11 cellular contexts compared by ENCODE assay signal in the genomic region with DNA sequence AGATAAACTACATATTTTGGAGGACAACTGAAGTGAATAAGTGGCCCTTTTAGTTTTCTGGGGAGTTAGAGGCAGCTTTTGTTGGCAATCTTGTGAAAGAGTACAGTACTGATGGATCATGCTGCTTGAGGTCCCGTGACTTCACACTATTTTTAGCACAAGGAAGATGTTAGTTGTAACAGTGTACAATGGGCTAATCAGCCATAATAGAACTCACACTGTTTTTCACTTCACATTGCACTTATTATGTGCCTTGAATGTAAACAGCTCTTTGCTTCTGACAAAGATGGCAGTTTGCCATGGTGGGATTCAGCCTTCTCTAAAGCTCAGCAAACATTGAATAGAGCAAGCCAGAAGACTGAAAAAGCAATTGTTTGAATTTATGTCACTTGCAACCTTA.
DNase-seq lines count a peak whose midpoint lies in the region; ATAC-seq and TF ChIP-seq lines count a peak whose summit lies in the region.
"Had no signal": no experiment of that assay in that cellular context is flagged by ENCODE, and none has a peak within 500 bp of the region (broad histone marks: within the 10 kb centered on the region; RNA-seq: fewer than 3 reads in every experiment).

No MANE protein-coding gene starts in this region.

- no peak for TF ChIP-seq POLR2A in suprapubic skin (IDR thresholded peaks at IDR 0.05)

- H3K27me3 ChIP-seq in WERI-Rb-1 (ENCODE audit: insufficient read depth, low read depth, severe bottlenecking) (no peaks in the 10 kb centered on the region), left lung (no peaks in the 10 kb centered on the region), suprapubic skin (no peaks in the 10 kb centered on the region), MG63 (no peaks in the 10 kb centered on the region)
- H3K27me3 ChIP-seq: tibial nerve had no signal

- no peak for TF ChIP-seq EP300 in suprapubic skin (IDR thresholded peaks at IDR 0.05)

- H3K9me3 ChIP-seq in WERI-Rb-1 (ENCODE audit: severe bottlenecking) (no peaks in the 10 kb centered on the region), left lung (no peaks in the 10 kb centered on the region), suprapubic skin (no peaks in the 10 kb centered on the region), MG63 (no peaks in the 10 kb centered on the region)
- H3K9me3 ChIP-seq: tibial nerve had no signal

- H3K27ac ChIP-seq in WERI-Rb-1 (peak overlapping the region; percentile 67), left lung (no peak overlapping the region), suprapubic skin (no peak overlapping the region)
- H3K27ac ChIP-seq: epithelial cell of prostate had no signal

- H3K36me3 ChIP-seq in WERI-Rb-1 (no peaks in the 10 kb centered on the region), left lung (no peaks in the 10 kb centered on the region), suprapubic skin (no peaks in the 10 kb centered on the region), MG63 (no peaks in the 10 kb centered on the region)
- H3K36me3 ChIP-seq: tibial nerve had no signal

- WGBS in suprapubic skin: 26% methylated on average over 1 of the region's 1 CpG

- DNase-seq in COLO829 (ENCODE audit: low spot score) (peak; percentile 3), NCI-H1092 treated with DMSO at 0.1 percent for 48 hours (lab: John Stamatoyannopoulos, UW) (peak; percentile 62), WERI-Rb-1 (no peak), left lung (no peak), suprapubic skin (ENCODE audit: low spot score in 2 of 2) (no peak), MG63 (no peak)
- no peak for DNase-seq in activated CD4-positive, alpha-beta T cell treated with anti-CD3 and anti-CD28 coated beads for 4 hours
- DNase-seq in activated naive CD4-positive, alpha-beta T cell treated with anti-CD3 and anti-CD28 coated beads, Interleukin-2, amount 50 U/mL, for 16 hours: no peak
- DNase-seq: activated CD8-positive, alpha-beta memory T cell treated with anti-CD3 and anti-CD28 coated beads, Interleukin-2, amount 50 U/mL, for 4 hours had no signal

- peak; percentile 88 for ATAC-seq in left lung

- intact Hi-C loops in left lung (cut with DNase I): no loop called here

- H3K4me3 ChIP-seq in WERI-Rb-1 (ENCODE audit: low read depth, low read length): no peak overlapping the region
- no peak overlapping the region for H3K4me3 ChIP-seq in left lung
- no peak overlapping the region for H3K4me3 ChIP-seq in suprapubic skin
- no peak overlapping the region for H3K4me3 ChIP-seq in MG63
- H3K4me3 ChIP-seq: tibial nerve had no signal

- peaks cover 7 to 17% of the 10 kb centered on the region in 2 donors for H3K4me1 ChIP-seq in left lung
- peaks cover 8% of the 10 kb centered on the region for H3K4me1 ChIP-seq in suprapubic skin

- no peak for TF ChIP-seq CTCF in WERI-Rb-1 (IDR thresholded peaks at IDR 0.05; ENCODE audit: low read depth, low read length)
- TF ChIP-seq CTCF in left lung (IDR thresholded peaks at IDR 0.05): no peak
- TF ChIP-seq CTCF in suprapubic skin (IDR thresholded peaks at IDR 0.05): no peak

Comparison
In these comparisons a context has a peak if more than half of its experiments do, and no peak if none do; other contexts are left out.
1. DNase-seq: peak in COLO829 (single experiment) and NCI-H1092 treated with DMSO at 0.1 percent for 48 hours (single experiment); none in WERI-Rb-1 (single experiment), left lung (0 of 2), suprapubic skin (0 of 2), MG63 (single experiment), activated CD4-positive, alpha-beta T cell treated with anti-CD3 and anti-CD28 coated beads for 4 hours (0 of 2) and activated naive CD4-positive, alpha-beta T cell treated with anti-CD3 and anti-CD28 coated beads, Interleukin-2, amount 50 U/mL, for 16 hours (single experiment).